Comparison of ENCODE assay signal across 11 cellular contexts in genomic region chr4:142264961-142265360, GRCh38.
DNase-seq lines count a peak whose midpoint lies in the region; ATAC-seq and TF ChIP-seq lines count a peak whose summit lies in the region.
"Had no signal": no experiment of that assay in that cellular context is flagged by ENCODE, and none has a peak within 500 bp of the region (broad histone marks: within the 10 kb centered on the region; RNA-seq: fewer than 3 reads in every experiment).

No MANE protein-coding gene starts in this region.

- DNase-seq in activated T-cell treated with anti-CD3 and anti-CD28 coated beads, Interleukin-2, amount 50 U/mL, for 4 hours = no peak
- DNase-seq in activated T-cell treated with anti-CD3 and anti-CD28 coated beads for 4 hours (no peak), T-cell (no peak), fibroblast of the aortic adventitia (ENCODE audit: low read depth) (peak; percentile 86), NCI-H748 treated with DMSO at 0.1 percent for 48 hours (lab: John Stamatoyannopoulos, UW) (no peak), NCI-H774 (lab: John Stamatoyannopoulos, UW) (no peak)
- DNase-seq in stimulated activated effector memory CD8-positive, alpha-beta T cell treated with anti-CD3 and anti-CD28 coated beads, Interleukin-12 subunit alpha, Interleukin-12 subunit beta, amount 100 ng/mL, for 72 hours (ENCODE audit: low spot score in 2 of 2) = no peak
- DNase-seq: BE2C, NCI-H1048 had no signal

- TF ChIP-seq CTCF in fibroblast of the aortic adventitia (IDR thresholded peaks at IDR 0.05; ENCODE audit: insufficient read depth, low read length) = no peak

- H3K4me3 ChIP-seq in fibroblast of the aortic adventitia (ENCODE audit: low read depth, low read length) = no peak overlapping the region
- H3K4me3 ChIP-seq: skin epidermis had no signal

- no peaks in the 10 kb centered on the region for H3K9me3 Mint-ChIP-seq in activated T-cell treated with anti-CD3 and anti-CD28 coated beads, Interleukin-2, amount 50 U/mL, for 4 hours
- H3K9me3 Mint-ChIP-seq in T-cell = no peaks in the 10 kb centered on the region
- no peaks in the 10 kb centered on the region for H3K9me3 Mint-ChIP-seq in stimulated activated effector memory CD8-positive, alpha-beta T cell treated with anti-CD3 and anti-CD28 coated beads, Interleukin-12 subunit alpha, Interleukin-12 subunit beta, amount 100 ng/mL, for 72 hours

- no peak overlapping the region for H3K4me3 Mint-ChIP-seq in activated T-cell treated with anti-CD3 and anti-CD28 coated beads, Interleukin-2, amount 50 U/mL, for 4 hours
- peak overlapping the region in 1 of 3 donors; percentile 19 for H3K4me3 Mint-ChIP-seq in T-cell
- no peak overlapping the region for H3K4me3 Mint-ChIP-seq in stimulated activated effector memory CD8-positive, alpha-beta T cell treated with anti-CD3 and anti-CD28 coated beads, Interleukin-12 subunit alpha, Interleukin-12 subunit beta, amount 100 ng/mL, for 72 hours

- H3K4me1 Mint-ChIP-seq in activated T-cell treated with anti-CD3 and anti-CD28 coated beads, Interleukin-2, amount 50 U/mL, for 4 hours (ENCODE audit: low read depth) = peaks cover 80% of the 10 kb centered on the region
- H3K4me1 Mint-ChIP-seq in T-cell = peaks cover 77 to 82% (median 80%) of the 10 kb centered on the region in 3 donors
- peaks cover 49% of the 10 kb centered on the region for H3K4me1 Mint-ChIP-seq in stimulated activated effector memory CD8-positive, alpha-beta T cell treated with anti-CD3 and anti-CD28 coated beads, Interleukin-12 subunit alpha, Interleukin-12 subunit beta, amount 100 ng/mL, for 72 hours

- H3K27me3 Mint-ChIP-seq in activated T-cell treated with anti-CD3 and anti-CD28 coated beads, Interleukin-2, amount 50 U/mL, for 4 hours (ENCODE audit: low read depth) = no peaks in the 10 kb centered on the region
- H3K27me3 Mint-ChIP-seq in T-cell = no peaks in the 10 kb centered on the region

- peak; percentile 65 to 71 for ATAC-seq in activated T-cell treated with anti-CD3 and anti-CD28 coated beads, Interleukin-2, amount 50 U/mL, for 4 hours
- no peak for ATAC-seq in T-cell (replicated peaks in 1 of 4)
- ATAC-seq in stimulated activated effector memory CD8-positive, alpha-beta T cell treated with anti-CD3 and anti-CD28 coated beads, Interleukin-12 subunit alpha, Interleukin-12 subunit beta, amount 100 ng/mL, for 72 hours = no peak
- no peak for ATAC-seq in HG03571 (IDR thresholded peaks at IDR 0.05; ENCODE audit: unreplicated experiment)

- peaks cover 63% of the 10 kb centered on the region for H3K36me3 Mint-ChIP-seq in activated T-cell treated with anti-CD3 and anti-CD28 coated beads, Interleukin-2, amount 50 U/mL, for 4 hours (ENCODE audit: insufficient read depth)
- H3K36me3 Mint-ChIP-seq in T-cell = peaks cover 60% of the 10 kb centered on the region
- H3K36me3 Mint-ChIP-seq in stimulated activated effector memory CD8-positive, alpha-beta T cell treated with anti-CD3 and anti-CD28 coated beads, Interleukin-12 subunit alpha, Interleukin-12 subunit beta, amount 100 ng/mL, for 72 hours = peaks cover 57% of the 10 kb centered on the region

- peak overlapping the region; percentile 86 to 88 for H3K27ac Mint-ChIP-seq in T-cell
- H3K27ac Mint-ChIP-seq in stimulated activated effector memory CD8-positive, alpha-beta T cell treated with anti-CD3 and anti-CD28 coated beads, Interleukin-12 subunit alpha, Interleukin-12 subunit beta, amount 100 ng/mL, for 72 hours = peak overlapping the region; percentile 74

- POLR2A ChIA-PET in T-cell (lab: Charles Lee) = interaction anchor here (0.6 to 0.7 kb wide), 2 partner anchors 16 to 80 kb away, joined by 3 to 4 read pairs; no protein-coding TSS in a partner anchor

- CTCF ChIA-PET in T-cell (lab: Charles Lee) = interaction anchor here (0.5 to 1.2 kb wide), 3 partner anchors 18 to 580 kb away, joined by 3 to 6 read pairs (median 3); no protein-coding TSS in a partner anchor

Comparison
In these comparisons a context has a peak if more than half of its experiments do, and no peak if none do; other contexts are left out.
1. ATAC-seq: peak in activated T-cell treated with anti-CD3 and anti-CD28 coated beads, Interleukin-2, amount 50 U/mL, for 4 hours (2 of 2); none in T-cell (0 of 4), stimulated activated effector memory CD8-positive, alpha-beta T cell treated with anti-CD3 and anti-CD28 coated beads, Interleukin-12 subunit alpha, Interleukin-12 subunit beta, amount 100 ng/mL, for 72 hours (single experiment) and HG03571 (single experiment).